ENCODE assay signal across 19 cellular contexts in the genomic region with DNA sequence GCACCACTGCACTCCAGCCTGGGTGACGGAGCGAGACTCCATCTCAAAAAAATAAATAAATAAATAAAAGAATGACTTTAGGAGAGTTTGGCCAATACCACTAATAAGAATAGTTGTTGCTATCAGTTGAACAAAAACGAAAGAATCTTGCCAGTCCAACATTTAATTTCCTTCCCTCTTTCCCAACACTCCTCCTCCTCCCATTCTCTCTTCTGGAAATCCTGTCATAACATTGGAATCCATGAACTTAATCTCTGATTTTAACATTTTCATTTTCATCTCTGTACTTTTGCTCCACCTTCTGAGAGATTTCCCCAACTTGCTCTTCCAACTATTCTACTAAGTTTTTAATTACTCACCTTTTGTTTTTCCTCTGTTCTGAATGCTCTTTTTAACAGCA. TPM values are rescaled to one million over a fixed set of nuclear protein-coding genes. Genes with fewer than 3 reads are reported as not detected.
A peak's percentile ranks its signal among the peaks of the same experiment; 100 is the strongest.
DNase-seq lines count a peak whose midpoint lies in the region; TF ChIP-seq lines count a peak whose summit lies in the region.
"Had no signal": no experiment of that assay in that cellular context is flagged by ENCODE, and none has a peak within 500 bp of the region (broad histone marks: within the 10 kb centered on the region; RNA-seq: fewer than 3 reads in every experiment).

No MANE protein-coding gene starts in this region.

- DNase-seq in ELR (ENCODE audit: low read depth) (peak; percentile 1), adipocyte (ENCODE audit: low read depth) (peak; percentile 52), fibroblast of peridontal ligament (ENCODE audit: extremely low read depth) (peak; percentile 50), stromal cell of bone marrow (ENCODE audit: low read depth) (peak; percentile 28), brain microvascular endothelial cell (no peak)
- no peak for DNase-seq in activated naive CD4-positive, alpha-beta T cell (lab: John Stamatoyannopoulos, UW)
- DNase-seq in activated CD4-positive, alpha-beta T cell treated with anti-CD3 and anti-CD28 coated beads, Interleukin-2, amount 10 ng/mL, durations not matched to agents 24 days and 14 days: no peak
- DNase-seq: DMS79 treated with DMSO at 0.1 percent for 48 hours; GDM1; HCEC 1CT; KBM-7; NCI-H1694 treated with DMSO at 0.1 percent for 48 hours; NCI-H510A; NCI-H748 treated with DMSO at 0.1 percent for 48 hours; NK-92 treated with Interleukin-12 subunit alpha and Interleukin-12 subunit beta, amount 100 ng/mL, for 24 hours; Peyer's patch had no signal

- no peak overlapping the region for H3K4me3 Mint-ChIP-seq in activated CD4-positive, alpha-beta T cell treated with anti-CD3 and anti-CD28 coated beads, Interleukin-2, amount 10 ng/mL, durations not matched to agents 24 days and 14 days
- H3K4me3 Mint-ChIP-seq: CD14-positive monocyte, GM23338 had no signal

- H3K27me3 Mint-ChIP-seq in activated CD4-positive, alpha-beta T cell treated with anti-CD3 and anti-CD28 coated beads, Interleukin-2, amount 10 ng/mL, durations not matched to agents 24 days and 14 days: peaks cover under 1% of the 10 kb centered on the region

- H3K9me3 Mint-ChIP-seq in activated CD4-positive, alpha-beta T cell treated with anti-CD3 and anti-CD28 coated beads, Interleukin-2, amount 10 ng/mL, durations not matched to agents 24 days and 14 days: no peaks in the 10 kb centered on the region
- H3K9me3 Mint-ChIP-seq: GM23338 had no signal

- H3K4me3 ChIP-seq in adipocyte (ENCODE audit: low read length): no peak overlapping the region
- H3K4me3 ChIP-seq in brain microvascular endothelial cell (ENCODE audit: low read depth, low read length): no peak overlapping the region
- H3K4me3 ChIP-seq: GM23338, Peyer's patch, SJSA1 had no signal

- no peaks in the 10 kb centered on the region for H3K4me1 Mint-ChIP-seq in activated CD4-positive, alpha-beta T cell treated with anti-CD3 and anti-CD28 coated beads, Interleukin-2, amount 10 ng/mL, durations not matched to agents 24 days and 14 days

- H3K9ac ChIP-seq in adipocyte (ENCODE audit: low read length): no peak overlapping the region

- no peaks in the 10 kb centered on the region for H3K9me3 ChIP-seq in adipocyte (ENCODE audit: control insufficient read depth, low read length)
- H3K9me3 ChIP-seq: Peyer's patch, SJSA1 had no signal

- no peaks in the 10 kb centered on the region for H3K36me3 ChIP-seq in adipocyte (ENCODE audit: control insufficient read depth, insufficient read depth, low read length, severe bottlenecking)
- no peaks in the 10 kb centered on the region for H3K36me3 ChIP-seq in brain microvascular endothelial cell (replicated peaks)
- H3K36me3 ChIP-seq: Peyer's patch, SJSA1 had no signal

- peaks cover 6% of the 10 kb centered on the region for H3K4me1 ChIP-seq in adipocyte (ENCODE audit: control insufficient read depth, insufficient read depth, low read length)
- H3K4me1 ChIP-seq: Peyer's patch, SJSA1 had no signal

- H3K27ac Mint-ChIP-seq in activated CD4-positive, alpha-beta T cell treated with anti-CD3 and anti-CD28 coated beads, Interleukin-2, amount 10 ng/mL, durations not matched to agents 24 days and 14 days: no peak overlapping the region
- H3K27ac Mint-ChIP-seq: CD14-positive monocyte, GM23338 had no signal

- no peak overlapping the region for H3K27ac ChIP-seq in brain microvascular endothelial cell
- H3K27ac ChIP-seq: Peyer's patch, SJSA1 had no signal

- in situ Hi-C loops in brain microvascular endothelial cell (cut with HindIII; ENCODE audit: low pct_ligation_motif_present, low sequenced_read_pairs): no loop called here

- H3K36me3 Mint-ChIP-seq in activated CD4-positive, alpha-beta T cell treated with anti-CD3 and anti-CD28 coated beads, Interleukin-2, amount 10 ng/mL, durations not matched to agents 24 days and 14 days (ENCODE audit: low read depth): no peaks in the 10 kb centered on the region
- H3K36me3 Mint-ChIP-seq: CD14-positive monocyte had no signal

- intact Hi-C loops in activated CD4-positive, alpha-beta T cell treated with anti-CD3 and anti-CD28 coated beads, Interleukin-2, amount 10 ng/mL, durations not matched to agents 24 days and 14 days (cut with micrococcal nuclease): no loop called here

- TF ChIP-seq CTCF in brain microvascular endothelial cell (IDR thresholded peaks at IDR 0.05; ENCODE audit: low read depth, low read length, missing control alignments): no peak

- no peaks in the 10 kb centered on the region for H3K27me3 ChIP-seq in adipocyte (replicated peaks; ENCODE audit: control insufficient read depth, insufficient read depth, low read length)
- no peaks in the 10 kb centered on the region for H3K27me3 ChIP-seq in brain microvascular endothelial cell (replicated peaks)
- H3K27me3 ChIP-seq: Peyer's patch, SJSA1 had no signal

RNA-seq across cellular contexts. Expression of gene CDK20, which starts 42.8 kb away (rescaled TPM):
- total RNA-seq in activated CD4-positive, alpha-beta T cell treated with anti-CD3 and anti-CD28 coated beads, Interleukin-2, amount 10 ng/mL, durations not matched to agents 24 days and 14 days: 0.99 and 1.2 TPM in 2 replicates

Comparison
In these comparisons a context has a peak if more than half of its experiments do, and no peak if none do; other contexts are left out.
1. DNase-seq: peak in ELR (single experiment), adipocyte (single experiment), fibroblast of peridontal ligament (single experiment) and stromal cell of bone marrow (single experiment); none in brain microvascular endothelial cell (single experiment), activated naive CD4-positive, alpha-beta T cell (0 of 4) and activated CD4-positive, alpha-beta T cell treated with anti-CD3 and anti-CD28 coated beads, Interleukin-2, amount 10 ng/mL, durations not matched to agents 24 days and 14 days (single experiment).